In genomic region chr16:29907973-29908372, GRCh38 we compare ENCODE assay signal across 33 cellular contexts.
"Had no signal": no experiment of that assay in that cellular context is flagged by ENCODE, and none has a peak within 500 bp of the region (broad histone marks: within the 10 kb centered on the region; RNA-seq: fewer than 3 reads in every experiment).

No MANE protein-coding gene starts in this region.

- H3K27ac Mint-ChIP-seq: activated naive CD4-positive, alpha-beta T cell treated with anti-CD3 and anti-CD28 coated beads for 36 hours; activated naive CD8-positive, alpha-beta T cell treated with anti-CD3 and anti-CD28 coated beads for 36 hours; natural killer cell treated with Interleukin-12 subunit alpha and Interleukin-12 subunit beta and Interleukin-15 and Interleukin-18, amount 100 ng/mL, for 72 hours; progenitor cell of endocrine pancreas had no signal

- H3K4me3 ChIP-seq: adrenal gland, body of pancreas, coronary artery, dorsolateral prefrontal cortex, gastroesophageal sphincter, mucosa of descending colon, ovary, sigmoid colon, tibial nerve had no signal

- H3K36me3 ChIP-seq: adrenal gland, ovary, sigmoid colon had no signal

- H3K4me1 ChIP-seq: adrenal gland, body of pancreas, gastroesophageal sphincter, sigmoid colon, tibial nerve had no signal

- H3K27me3 ChIP-seq: adrenal gland, body of pancreas, dorsolateral prefrontal cortex, gastroesophageal sphincter, neutrophil, ovary, sigmoid colon, tibial nerve had no signal

- H3K9me3 Mint-ChIP-seq: activated naive CD4-positive, alpha-beta T cell treated with anti-CD3 and anti-CD28 coated beads for 36 hours; activated naive CD8-positive, alpha-beta T cell treated with anti-CD3 and anti-CD28 coated beads for 36 hours; natural killer cell treated with Interleukin-12 subunit alpha and Interleukin-12 subunit beta and Interleukin-15 and Interleukin-18, amount 100 ng/mL, for 72 hours had no signal

- H3K27me3 Mint-ChIP-seq: activated naive CD8-positive, alpha-beta T cell treated with anti-CD3 and anti-CD28 coated beads for 36 hours; natural killer cell treated with Interleukin-12 subunit alpha and Interleukin-12 subunit beta and Interleukin-15 and Interleukin-18, amount 100 ng/mL, for 72 hours had no signal

- H3K4me3 Mint-ChIP-seq: activated naive CD4-positive, alpha-beta T cell treated with anti-CD3 and anti-CD28 coated beads for 36 hours; activated naive CD8-positive, alpha-beta T cell treated with anti-CD3 and anti-CD28 coated beads for 36 hours; natural killer cell treated with Interleukin-12 subunit alpha and Interleukin-12 subunit beta and Interleukin-15 and Interleukin-18, amount 100 ng/mL, for 72 hours had no signal

- H3K27ac ChIP-seq: adrenal gland, body of pancreas, coronary artery, gastroesophageal sphincter, neutrophil, ovary, sigmoid colon, tibial nerve, VCaP had no signal

- H3K36me3 Mint-ChIP-seq: natural killer cell treated with Interleukin-12 subunit alpha and Interleukin-12 subunit beta and Interleukin-15 and Interleukin-18, amount 100 ng/mL, for 72 hours had no signal

- H3K9me3 ChIP-seq: adrenal gland, body of pancreas, gastroesophageal sphincter, mucosa of descending colon, neutrophil, ovary, sigmoid colon, tibial nerve had no signal

- DNase-seq: activated CD4-positive, alpha-beta T cell treated with anti-CD3 and anti-CD28 coated beads for 48 hours; activated CD4-positive, alpha-beta T cell treated with anti-CD3 and anti-CD28 coated beads, Interleukin-2, amount 50 U/mL, for 48 hours; activated CD8-positive, alpha-beta memory T cell treated with anti-CD3 and anti-CD28 coated beads for 24 hours; activated effector memory CD4-positive, alpha-beta T cell treated with anti-CD3 and anti-CD28 coated beads, Interleukin-2, amount 50 U/mL, for 16 hours; activated naive CD4-positive, alpha-beta T cell treated with anti-CD3 and anti-CD28 coated beads for 36 hours; activated naive CD8-positive, alpha-beta T cell treated with anti-CD3 and anti-CD28 coated beads for 36 hours; adrenal gland; aorta; body of pancreas; cerebellar nuclear complex; effector memory CD4-positive, alpha-beta T cell; head of caudate nucleus; hippocampal formation; left cardiac atrium; left ventricle myocardium superior; mucosa of descending colon; ovary; retina; sigmoid colon; small intestine; stimulated activated CD4-positive, alpha-beta T cell treated with anti-CD3 and anti-CD28 coated beads, Interleukin-15, amount 100 ng/mL, for 24 hours; stimulated activated CD4-positive, alpha-beta T cell treated with anti-CD3 and anti-CD28 coated beads, Interleukin-2, amount 100 ng/mL, for 24 hours; stimulated activated naive CD4-positive, alpha-beta T cell treated with Interleukin-2 at 50 U/mL for 16 hours; T-helper 1 cell; T-helper 9 cell had no signal
